In the genomic region with DNA sequence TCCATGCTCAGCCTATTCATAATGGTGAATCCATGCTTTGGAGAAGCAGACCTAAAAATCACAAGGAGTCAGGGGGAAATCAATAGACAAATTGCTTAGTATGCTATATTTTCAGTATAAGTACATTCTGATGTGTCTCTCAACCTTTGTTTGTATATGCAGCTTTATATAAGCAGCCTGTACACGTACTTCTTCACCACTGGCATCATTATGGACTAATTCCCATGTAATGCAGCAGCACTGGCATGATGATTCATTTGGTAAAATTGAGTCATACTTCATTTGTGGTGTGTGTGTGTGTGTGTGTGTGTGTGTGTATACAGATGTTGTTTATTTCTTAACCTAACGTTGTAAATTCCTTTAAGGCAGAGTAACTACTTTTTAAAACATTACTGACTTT, we compare ENCODE assay signal across 1 cellular context.
A peak's percentile ranks its signal among the peaks of the same experiment; 100 is the strongest.
TF ChIP-seq lines count a peak whose summit lies in the region.

No MANE protein-coding gene starts in this region.

TF ChIP-seq in A549, 52 proteins besides CTCF, POLR2A, EP300 and RAD21 (continued from another document):
- TF ChIP-seq, protein P1, sequence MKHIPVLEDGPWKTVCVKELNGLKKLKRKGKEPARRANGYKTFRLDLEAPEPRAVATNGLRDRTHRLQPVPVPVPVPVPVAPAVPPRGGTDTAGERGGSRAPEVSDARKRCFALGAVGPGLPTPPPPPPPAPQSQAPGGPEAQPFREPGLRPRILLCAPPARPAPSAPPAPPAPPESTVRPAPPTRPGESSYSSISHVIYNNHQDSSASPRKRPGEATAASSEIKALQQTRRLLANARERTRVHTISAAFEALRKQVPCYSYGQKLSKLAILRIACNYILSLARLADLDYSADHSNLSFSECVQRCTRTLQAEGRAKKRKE (CRISPR knock-in tag; IDR thresholded peaks at IDR 0.05; ENCODE audit: low read depth) = no peak
- TF ChIP-seq, protein P2, sequence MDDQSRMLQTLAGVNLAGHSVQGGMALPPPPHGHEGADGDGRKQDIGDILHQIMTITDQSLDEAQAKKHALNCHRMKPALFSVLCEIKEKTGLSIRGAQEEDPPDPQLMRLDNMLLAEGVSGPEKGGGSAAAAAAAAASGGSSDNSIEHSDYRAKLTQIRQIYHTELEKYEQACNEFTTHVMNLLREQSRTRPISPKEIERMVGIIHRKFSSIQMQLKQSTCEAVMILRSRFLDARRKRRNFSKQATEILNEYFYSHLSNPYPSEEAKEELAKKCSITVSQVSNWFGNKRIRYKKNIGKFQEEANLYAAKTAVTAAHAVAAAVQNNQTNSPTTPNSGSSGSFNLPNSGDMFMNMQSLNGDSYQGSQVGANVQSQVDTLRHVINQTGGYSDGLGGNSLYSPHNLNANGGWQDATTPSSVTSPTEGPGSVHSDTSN (IDR thresholded peaks at IDR 0.05) = no peak
- TF ChIP-seq MYC (IDR thresholded peaks at IDR 0.05; ENCODE audit: borderline replicate concordance, low read length) = no peak
- no peak for TF ChIP-seq RFX5 (IDR thresholded peaks at IDR 0.05)
- no peak for TF ChIP-seq CHD4 (IDR thresholded peaks at IDR 0.05; ENCODE audit: borderline replicate concordance)
- TF ChIP-seq, protein P3, sequence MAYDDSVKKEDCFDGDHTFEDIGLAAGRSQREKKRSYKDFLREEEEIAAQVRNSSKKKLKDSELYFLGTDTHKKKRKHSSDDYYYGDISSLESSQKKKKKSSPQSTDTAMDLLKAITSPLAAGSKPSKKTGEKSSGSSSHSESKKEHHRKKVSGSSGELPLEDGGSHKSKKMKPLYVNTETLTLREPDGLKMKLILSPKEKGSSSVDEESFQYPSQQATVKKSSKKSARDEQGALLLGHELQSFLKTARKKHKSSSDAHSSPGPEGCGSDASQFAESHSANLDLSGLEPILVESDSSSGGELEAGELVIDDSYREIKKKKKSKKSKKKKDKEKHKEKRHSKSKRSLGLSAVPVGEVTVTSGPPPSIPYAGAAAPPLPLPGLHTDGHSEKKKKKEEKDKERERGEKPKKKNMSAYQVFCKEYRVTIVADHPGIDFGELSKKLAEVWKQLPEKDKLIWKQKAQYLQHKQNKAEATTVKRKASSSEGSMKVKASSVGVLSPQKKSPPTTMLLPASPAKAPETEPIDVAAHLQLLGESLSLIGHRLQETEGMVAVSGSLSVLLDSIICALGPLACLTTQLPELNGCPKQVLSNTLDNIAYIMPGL (CRISPR knock-in tag; IDR thresholded peaks at IDR 0.05; ENCODE audit: borderline replicate concordance) = no peak
- no peak for TF ChIP-seq FOSB (CRISPR knock-in tag; IDR thresholded peaks at IDR 0.05)
- peak; percentile 80 for TF ChIP-seq MAFK (IDR thresholded peaks at IDR 0.05; ENCODE audit: partially characterized antibody)
- TF ChIP-seq CHD2 (IDR thresholded peaks at IDR 0.05; ENCODE audit: low read length, partially characterized antibody) = no peak
- TF ChIP-seq GATA3 (IDR thresholded peaks at IDR 0.05; ENCODE audit: borderline replicate concordance) = no peak
- no peak for TF ChIP-seq EHMT2 (IDR thresholded peaks at IDR 0.05; ENCODE audit: low read depth)
- no peak for TF ChIP-seq CEBPB (IDR thresholded peaks at IDR 0.05)
- TF ChIP-seq JUNB (IDR thresholded peaks at IDR 0.05) = 0 out of 2 replicates have a peak, but pooled peaks have one; percentile 12
- TF ChIP-seq JUN (IDR thresholded peaks at IDR 0.05) = no peak
- TF ChIP-seq SREBF2 (IDR thresholded peaks at IDR 0.05) = no peak
- TF ChIP-seq KDM1A (IDR thresholded peaks at IDR 0.05; ENCODE audit: low read depth) = no peak
TF ChIP-seq in A549: peak in this region for 3.
